Comparison of ENCODE assay signal across 8 cellular contexts in genomic region chrX:2710496-2710895, GRCh38. TPM values are rescaled to one million over a fixed set of nuclear protein-coding genes. Genes with fewer than 3 reads are reported as not detected.
DNase-seq lines count a peak whose midpoint lies in the region; ATAC-seq and TF ChIP-seq lines count a peak whose summit lies in the region.
"Had no signal": no experiment of that assay in that cellular context is flagged by ENCODE, and none has a peak within 500 bp of the region (broad histone marks: within the 10 kb centered on the region; RNA-seq: fewer than 3 reads in every experiment).

No MANE protein-coding gene starts in this region.

- peak overlapping the region; percentile 92 for H3K27ac ChIP-seq in hepatocyte

- H3K9me3 ChIP-seq in hepatocyte (ENCODE audit: low read depth): no peaks in the 10 kb centered on the region

- H3K27ac Mint-ChIP-seq in stimulated activated naive B cell treated with anti-CD40 and anti-IgM and Interleukin-4, amounts not matched to agents 10 μg/mL and 1 μg/mL and 100 μg/mL, for 72 hours: peak overlapping the region; percentile 89

- WGBS in hepatocyte (ENCODE audit: low lambda C conversion rate, missing lambda C conversion rate): 65% methylated on average over 5 of the region's 5 CpGs

- H4K20me1 ChIP-seq in hepatocyte (ENCODE audit: insufficient read depth, poor library complexity, severe bottlenecking): peaks cover 26% of the 10 kb centered on the region

- H3K4me3 ChIP-seq in hepatocyte: no peak overlapping the region

- H3K79me2 ChIP-seq in hepatocyte: peaks cover 92% of the 10 kb centered on the region

- no peak overlapping the region for H2AFZ ChIP-seq in hepatocyte

- peak; percentile 40 for DNase-seq in HT-29 (ENCODE audit: low spot score)
- DNase-seq in activated T-cell treated with anti-CD3 and anti-CD28 coated beads, Interleukin-2, amount 50 U/mL, for 4 hours: peak; percentile 43
- peak; percentile 54 for DNase-seq in hepatocyte (ENCODE audit: low spot score)
- DNase-seq in stimulated activated naive B cell treated with anti-CD40 and anti-IgM and Interleukin-4, amounts not matched to agents 10 μg/mL and 1 μg/mL and 100 μg/mL, for 72 hours: no peak
- no peak for DNase-seq in NCI-H82 (lab: John Stamatoyannopoulos, UW)
- no peak for DNase-seq in DMS79 (lab: John Stamatoyannopoulos, UW)
- DNase-seq: SHP77 had no signal

- peak; percentile 45 to 58 for ATAC-seq in activated T-cell treated with anti-CD3 and anti-CD28 coated beads, Interleukin-2, amount 50 U/mL, for 4 hours
- ATAC-seq in stimulated activated naive B cell treated with anti-CD40 and anti-IgM and Interleukin-4, amounts not matched to agents 10 μg/mL and 1 μg/mL and 100 μg/mL, for 72 hours (replicated peaks): peak; percentile 36 to 48
- no peak for ATAC-seq in GM18868 (IDR thresholded peaks at IDR 0.05; ENCODE audit: unreplicated experiment)

- peaks cover 32% of the 10 kb centered on the region for H3K36me3 Mint-ChIP-seq in activated T-cell treated with anti-CD3 and anti-CD28 coated beads, Interleukin-2, amount 50 U/mL, for 4 hours (ENCODE audit: insufficient read depth)
- H3K36me3 Mint-ChIP-seq in stimulated activated naive B cell treated with anti-CD40 and anti-IgM and Interleukin-4, amounts not matched to agents 10 μg/mL and 1 μg/mL and 100 μg/mL, for 72 hours: peaks cover 5 to 11% of the 10 kb centered on the region in 2 donors

- no peaks in the 10 kb centered on the region for H3K36me3 ChIP-seq in hepatocyte (replicated peaks; ENCODE audit: insufficient read depth, low read depth)

- no peaks in the 10 kb centered on the region for H3K27me3 ChIP-seq in hepatocyte

- peaks cover 72% of the 10 kb centered on the region for H3K4me1 Mint-ChIP-seq in activated T-cell treated with anti-CD3 and anti-CD28 coated beads, Interleukin-2, amount 50 U/mL, for 4 hours (ENCODE audit: low read depth)
- H3K4me1 Mint-ChIP-seq in stimulated activated naive B cell treated with anti-CD40 and anti-IgM and Interleukin-4, amounts not matched to agents 10 μg/mL and 1 μg/mL and 100 μg/mL, for 72 hours: peaks cover 46 to 60% of the 10 kb centered on the region in 2 donors

- no peaks in the 10 kb centered on the region for H3K9me3 Mint-ChIP-seq in activated T-cell treated with anti-CD3 and anti-CD28 coated beads, Interleukin-2, amount 50 U/mL, for 4 hours
- no peaks in the 10 kb centered on the region for H3K9me3 Mint-ChIP-seq in stimulated activated naive B cell treated with anti-CD40 and anti-IgM and Interleukin-4, amounts not matched to agents 10 μg/mL and 1 μg/mL and 100 μg/mL, for 72 hours

- peak overlapping the region; percentile 46 for H3K4me3 Mint-ChIP-seq in activated T-cell treated with anti-CD3 and anti-CD28 coated beads, Interleukin-2, amount 50 U/mL, for 4 hours
- peak overlapping the region; percentile 52 to 71 for H3K4me3 Mint-ChIP-seq in stimulated activated naive B cell treated with anti-CD40 and anti-IgM and Interleukin-4, amounts not matched to agents 10 μg/mL and 1 μg/mL and 100 μg/mL, for 72 hours

- H3K4me1 ChIP-seq in hepatocyte (ENCODE audit: insufficient read depth): peaks cover 24% of the 10 kb centered on the region

- H3K27me3 Mint-ChIP-seq in activated T-cell treated with anti-CD3 and anti-CD28 coated beads, Interleukin-2, amount 50 U/mL, for 4 hours (ENCODE audit: low read depth): no peaks in the 10 kb centered on the region
- H3K27me3 Mint-ChIP-seq in stimulated activated naive B cell treated with anti-CD40 and anti-IgM and Interleukin-4, amounts not matched to agents 10 μg/mL and 1 μg/mL and 100 μg/mL, for 72 hours: no peaks in the 10 kb centered on the region

- no peak for TF ChIP-seq CTCF in hepatocyte (IDR thresholded peaks at IDR 0.05; ENCODE audit: poor library complexity)

- peak overlapping the region; percentile 65 for H3K4me2 ChIP-seq in hepatocyte

- no peaks in the 10 kb centered on the region for H3K9me2 ChIP-seq in hepatocyte (replicated peaks; ENCODE audit: insufficient read depth)

RNA-seq across cellular contexts. Expression of gene CD99, which starts 19.4 kb away (rescaled TPM):
- total RNA-seq in HT-29 (2014; rRNA removed; shearing (Covaris generic)): 0.44 and 2.4 TPM in 2 replicates
- total RNA-seq in activated T-cell treated with anti-CD3 and anti-CD28 coated beads, Interleukin-2, amount 50 U/mL, for 4 hours: 100 to 1,000 TPM; 138 to 219 (median 164) TPM
- total RNA-seq in hepatocyte: 329 and 362 TPM in 2 replicates
- 565 and 637 TPM in 2 replicates for polyA plus RNA-seq in hepatocyte

RNA-seq across cellular contexts. Expression of gene XG, which starts 41.3 kb away (rescaled TPM):
- not detected in 2 replicates for total RNA-seq in HT-29 (2014; rRNA removed; shearing (Covaris generic))
- total RNA-seq in activated T-cell treated with anti-CD3 and anti-CD28 coated beads, Interleukin-2, amount 50 U/mL, for 4 hours: not detected
- total RNA-seq in hepatocyte: 0.12 and 0.53 TPM in 2 replicates
- polyA plus RNA-seq in hepatocyte: 0.15 and 0.64 TPM in 2 replicates

Comparison
In these comparisons a context has a peak if more than half of its experiments do, and no peak if none do; other contexts are left out.
1. DNase-seq: peak in HT-29 (single experiment), activated T-cell treated with anti-CD3 and anti-CD28 coated beads, Interleukin-2, amount 50 U/mL, for 4 hours (single experiment) and hepatocyte (single experiment); none in stimulated activated naive B cell treated with anti-CD40 and anti-IgM and Interleukin-4, amounts not matched to agents 10 μg/mL and 1 μg/mL and 100 μg/mL, for 72 hours (single experiment), NCI-H82 (single experiment) and DMS79 (single experiment).
2. RNA of gene CD99, which starts 19.4 kb away (total RNA-seq): 329 to 362 TPM in hepatocyte and 138 to 219 TPM in activated T-cell treated with anti-CD3 and anti-CD28 coated beads, Interleukin-2, amount 50 U/mL, for 4 hours; 0.44 to 2.4 TPM in HT-29; every median in the first group is over 10 times any median in the second.